In genomic region chr17:66483946-66484345, GRCh38 we compare ENCODE assay signal across 22 cellular contexts.
"Had no signal": no experiment of that assay in that cellular context is flagged by ENCODE, and none has a peak within 500 bp of the region (broad histone marks: within the 10 kb centered on the region; RNA-seq: fewer than 3 reads in every experiment).

No MANE protein-coding gene starts in this region.

- ATAC-seq: left colon; naive thymus-derived CD4-positive, alpha-beta T cell had no signal

- H3K4me1 ChIP-seq: right atrium auricular region, suprapubic skin, tibial artery, upper lobe of left lung, vagina had no signal

- H3K9me3 ChIP-seq: right atrium auricular region, sigmoid colon, suprapubic skin, tibial artery, upper lobe of left lung, vagina had no signal

- H3K36me3 ChIP-seq: right atrium auricular region, sigmoid colon, suprapubic skin, tibial artery, upper lobe of left lung, vagina had no signal

- H3K27ac ChIP-seq: dorsolateral prefrontal cortex, hepatocyte, right atrium auricular region, sigmoid colon, skin epidermis, suprapubic skin, tibial artery, upper lobe of left lung, vagina had no signal

- H3K27me3 Mint-ChIP-seq: naive thymus-derived CD4-positive, alpha-beta T cell had no signal

- H3K27me3 ChIP-seq: dorsolateral prefrontal cortex, hepatocyte, right atrium auricular region, sigmoid colon, suprapubic skin, tibial artery, upper lobe of left lung, vagina had no signal

- H3K4me2 ChIP-seq: hepatocyte had no signal

- H3K79me2 ChIP-seq: hepatocyte had no signal

- H3K4me1 Mint-ChIP-seq: neural crest cell had no signal

- H3K4me3 Mint-ChIP-seq: naive thymus-derived CD4-positive, alpha-beta T cell; neural crest cell had no signal

- H3K4me3 ChIP-seq: dorsolateral prefrontal cortex, hepatocyte, right atrium auricular region, sigmoid colon, skin epidermis, suprapubic skin, tibial artery, upper lobe of left lung, vagina had no signal

- DNase-seq: cortex of kidney; dorsolateral prefrontal cortex; effector CD8-positive, alpha-beta T cell; foreskin melanocyte; head of caudate nucleus; kidney; left colon; mammary epithelial cell; naive thymus-derived CD4-positive, alpha-beta T cell; posterior cingulate gyrus; sigmoid colon; stimulated activated CD4-positive, alpha-beta T cell treated with anti-CD3 and anti-CD28 coated beads, Interleukin-2, amount 100 ng/mL, for 24 hours; stimulated activated CD4-positive, alpha-beta T cell treated with anti-CD3 and anti-CD28 coated beads, Interleukin-4, amount 100 ng/mL, for 4 hours; stimulated activated naive CD4-positive, alpha-beta T cell; tibial artery; upper lobe of left lung had no signal

- H2AFZ ChIP-seq: hepatocyte had no signal
